Comparison of ENCODE assay signal across 12 cellular contexts in genomic region chr17:15341966-15342365, GRCh38. TPM values are rescaled to one million over a fixed set of nuclear protein-coding genes. Genes with fewer than 3 reads are reported as not detected.
DNase-seq lines count a peak whose midpoint lies in the region; TF ChIP-seq lines count a peak whose summit lies in the region.
"Had no signal": no experiment of that assay in that cellular context is flagged by ENCODE, and none has a peak within 500 bp of the region (broad histone marks: within the 10 kb centered on the region; RNA-seq: fewer than 3 reads in every experiment).

No MANE protein-coding gene starts in this region.

- H2BK120ac ChIP-seq in trophoblast cell (ENCODE audit: insufficient read depth, low read length, poor library complexity): no peak overlapping the region

- no peak for TF ChIP-seq CTCF in astrocyte of the cerebellum (IDR thresholded peaks at IDR 0.05; ENCODE audit: low read depth, low read length, missing control alignments)

- no peaks in the 10 kb centered on the region for H3K79me2 ChIP-seq in trophoblast cell (ENCODE audit: control insufficient read depth, insufficient read depth, low read length, poor library complexity)

- H3K9me3 ChIP-seq in CD8-positive, alpha-beta memory T cell (ENCODE audit: low read length): no peaks in the 10 kb centered on the region
- no peaks in the 10 kb centered on the region for H3K9me3 ChIP-seq in trophoblast cell (ENCODE audit: insufficient read depth, low read depth, low read length)
- H3K9me3 ChIP-seq: tibial nerve had no signal

- H3K4me3 ChIP-seq in CD8-positive, alpha-beta memory T cell (ENCODE audit: low read length): no peak overlapping the region
- H3K4me3 ChIP-seq in astrocyte of the cerebellum (ENCODE audit: low read depth, low read length): peak overlapping the region; percentile 51
- H3K4me3 ChIP-seq in iPS-11a (ENCODE audit: low read depth, low read length): peak overlapping the region; percentile 18
- H3K4me3 ChIP-seq in trophoblast cell (ENCODE audit: low read depth, low read length): no peak overlapping the region
- H3K4me3 ChIP-seq: BLaER1 had no signal

- no peak overlapping the region for H3K4ac ChIP-seq in trophoblast cell (ENCODE audit: low read depth, low read length)

- no peak overlapping the region for H3K27ac Mint-ChIP-seq in CD8-positive, alpha-beta memory T cell
- H3K27ac Mint-ChIP-seq: naive B cell had no signal

- H2AFZ ChIP-seq in trophoblast cell (ENCODE audit: insufficient read depth, low read length, poor library complexity): no peak overlapping the region

- H3K4me2 ChIP-seq in trophoblast cell (ENCODE audit: low read length): peak overlapping the region; percentile 84
- H3K4me2 ChIP-seq: BLaER1 had no signal

- no peak overlapping the region for H2AK5ac ChIP-seq in trophoblast cell (ENCODE audit: low read length)

- H3K4me1 ChIP-seq in CD8-positive, alpha-beta memory T cell (ENCODE audit: insufficient read depth, low read length): no peaks in the 10 kb centered on the region
- peaks cover 10 to 15% of the 10 kb centered on the region in 2 experiments for H3K4me1 ChIP-seq in trophoblast cell (ENCODE audit: control insufficient read depth in 1 of 2, insufficient read depth in 2 of 2, low read length in 2 of 2)
- H3K4me1 ChIP-seq: BLaER1 had no signal

- CTCF ChIA-PET in CD8-positive, alpha-beta memory T cell (lab: Charles Lee): no interaction called here

- no peak overlapping the region for H2BK12ac ChIP-seq in trophoblast cell (ENCODE audit: low read length)

- peak overlapping the region in 4 of 7 donors; percentile 8 to 36 (median 36) for H3K4me3 Mint-ChIP-seq in CD8-positive, alpha-beta memory T cell

- H3K27ac ChIP-seq in CD8-positive, alpha-beta memory T cell (ENCODE audit: low read depth, low read length): no peak overlapping the region
- no peak overlapping the region for H3K27ac ChIP-seq in trophoblast cell (ENCODE audit: low read depth, low read length)
- H3K27ac ChIP-seq: BLaER1 had no signal

- H3K9me3 Mint-ChIP-seq in CD8-positive, alpha-beta memory T cell: peaks cover 0 to 6% (median 2%) of the 10 kb centered on the region in 5 donors

- H3K9ac ChIP-seq in trophoblast cell (ENCODE audit: low read length): no peak overlapping the region
- H3K9ac ChIP-seq: BLaER1 had no signal

- H3K14ac ChIP-seq in trophoblast cell (ENCODE audit: low read length): no peak overlapping the region

- POLR2A ChIA-PET in CD8-positive, alpha-beta memory T cell (lab: Charles Lee): no interaction called here

- H3K36me3 ChIP-seq in CD8-positive, alpha-beta memory T cell (ENCODE audit: insufficient read depth, low read length): no peaks in the 10 kb centered on the region
- H3K36me3 ChIP-seq in trophoblast cell (ENCODE audit: control insufficient read depth in 1 of 2, insufficient read depth in 2 of 2, low read length in 2 of 2): no peaks in the 10 kb centered on the region
- H3K36me3 ChIP-seq: BLaER1, tibial nerve had no signal

- H4K91ac ChIP-seq in trophoblast cell (ENCODE audit: low read depth, low read length): no peak overlapping the region

- no peak overlapping the region for H4K12ac ChIP-seq in trophoblast cell (ENCODE audit: low read depth, low read length)

- no peak for DNase-seq in CD8-positive, alpha-beta memory T cell
- DNase-seq in astrocyte of the cerebellum (ENCODE audit: low read depth): no peak
- peak; percentile 82 to 93 for DNase-seq in trophoblast cell
- no peak for DNase-seq in HK-2 (ENCODE audit: unreplicated experiment)
- DNase-seq in NCI-H2029 (lab: John Stamatoyannopoulos, UW): no peak
- DNase-seq in DMS 273 treated with DMSO at 0.1 percent for 48 hours (lab: John Stamatoyannopoulos, UW): no peak
- no peak for DNase-seq in stimulated activated CD4-positive, alpha-beta T cell treated with anti-CD3 and anti-CD28 coated beads, Interleukin-4, amount 100 ng/mL, for 24 hours
- DNase-seq: MV-4-11, naive B cell had no signal

- H3K18ac ChIP-seq in trophoblast cell (ENCODE audit: low read length): no peak overlapping the region

- H3K4me1 Mint-ChIP-seq in CD8-positive, alpha-beta memory T cell: peaks cover 10 to 13% (median 12%) of the 10 kb centered on the region in 3 donors

- in situ Hi-C loops in astrocyte of the cerebellum (cut with HindIII; ENCODE audit: low sequenced_read_pairs): no loop called here

- no peak overlapping the region for H2BK5ac ChIP-seq in trophoblast cell (ENCODE audit: low read depth, low read length, poor library complexity)

- no CpG with 5 or more reads among the region's 3 CpGs for WGBS in trophoblast cell (ENCODE audit: extremely low coverage, insufficient coverage, insufficient read length)

- H3K23ac ChIP-seq in trophoblast cell (ENCODE audit: low read length): no peak overlapping the region

- no peak overlapping the region for H4K8ac ChIP-seq in trophoblast cell (ENCODE audit: low read depth, low read length)

- H3K27me3 Mint-ChIP-seq in CD8-positive, alpha-beta memory T cell: peaks cover 54 to 79% of the 10 kb centered on the region in 2 donors

- peaks cover 0 to 3% (median 0%) of the 10 kb centered on the region in 3 donors for H3K36me3 Mint-ChIP-seq in CD8-positive, alpha-beta memory T cell

- peaks cover 28% of the 10 kb centered on the region for H3K27me3 ChIP-seq in CD8-positive, alpha-beta memory T cell (ENCODE audit: insufficient read depth, low read length, poor library complexity, severe bottlenecking)
- no peaks in the 10 kb centered on the region for H3K27me3 ChIP-seq in trophoblast cell (ENCODE audit: insufficient read depth, low read length)

- H3K79me1 ChIP-seq in trophoblast cell (ENCODE audit: low read length): no peaks in the 10 kb centered on the region

RNA-seq across cellular contexts. Expression of gene TEKT3, which starts 0.6 kb away (rescaled TPM):
- not detected for total RNA-seq in CD8-positive, alpha-beta memory T cell
- not detected for polyA plus RNA-seq in CD8-positive, alpha-beta memory T cell
- 0.90 and 1.5 TPM in 2 replicates for polyA plus RNA-seq in trophoblast cell (2013)

Comparison
In these comparisons a context has a peak if more than half of its experiments do, and no peak if none do; other contexts are left out.
1. DNase-seq: peak in trophoblast cell (2 of 2); none in CD8-positive, alpha-beta memory T cell (0 of 5), astrocyte of the cerebellum (single experiment), HK-2 (single experiment), NCI-H2029 (single experiment), DMS 273 treated with DMSO at 0.1 percent for 48 hours (single experiment) and stimulated activated CD4-positive, alpha-beta T cell treated with anti-CD3 and anti-CD28 coated beads, Interleukin-4, amount 100 ng/mL, for 24 hours (single experiment).
2. H3K4me3 ChIP-seq: peak in astrocyte of the cerebellum (single experiment) and iPS-11a (single experiment); none in CD8-positive, alpha-beta memory T cell (single experiment) and trophoblast cell (single experiment).